8 cellular contexts compared by ENCODE assay signal in the genomic region with DNA sequence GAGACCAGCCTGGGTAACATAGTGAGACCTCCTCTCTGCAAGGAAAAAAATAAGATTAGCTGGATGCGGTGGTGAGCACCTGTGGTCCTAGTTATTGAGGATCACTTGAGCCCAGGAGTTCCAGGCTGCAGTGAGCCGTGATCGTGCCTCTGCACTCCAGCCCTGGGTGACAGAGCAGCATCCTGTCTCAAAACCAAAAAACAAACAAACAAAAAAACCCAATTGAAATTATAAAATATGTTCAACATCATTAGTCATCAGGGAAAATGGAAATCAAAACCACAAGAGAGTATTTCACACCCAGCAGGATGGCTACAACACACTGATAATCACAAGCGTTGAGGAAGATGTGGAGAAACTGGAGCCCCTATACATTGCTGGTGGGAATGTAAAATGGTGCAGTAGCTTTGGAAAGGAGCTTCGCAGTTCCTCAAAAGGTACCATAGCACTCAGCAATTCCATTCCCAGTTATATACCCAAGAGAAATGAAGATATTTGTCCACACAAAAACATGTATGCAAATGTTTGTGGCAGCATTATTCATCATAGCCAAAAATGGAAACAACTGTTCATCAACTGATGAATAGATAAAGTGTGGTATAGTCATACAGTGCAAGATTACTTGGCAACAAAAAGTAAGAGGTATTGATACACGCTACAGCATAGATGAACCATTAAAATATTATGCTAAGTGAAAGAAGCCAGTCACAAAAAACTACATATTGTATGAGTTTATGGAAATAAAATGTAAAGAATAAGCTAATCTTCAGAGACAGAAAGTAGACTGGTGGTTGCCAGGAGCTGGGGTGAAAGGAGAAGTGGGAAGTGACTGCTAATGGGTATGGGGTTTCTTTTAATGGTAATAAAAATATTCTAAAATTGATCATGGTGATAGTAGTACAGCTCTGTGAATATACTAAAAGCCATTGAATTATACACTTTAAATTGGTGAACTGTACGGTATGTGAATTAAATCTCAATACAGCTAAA. TPM values are rescaled to one million over a fixed set of nuclear protein-coding genes. Genes with fewer than 3 reads are reported as not detected.
DNase-seq lines count a peak whose midpoint lies in the region; ATAC-seq and TF ChIP-seq lines count a peak whose summit lies in the region.

No MANE protein-coding gene starts in this region.

- H3K36me3 Mint-ChIP-seq in MCF 10A (ENCODE audit: insufficient read depth, unreplicated experiment) = peaks cover 5% of the 10 kb centered on the region
- peaks cover 53% of the 10 kb centered on the region for H3K36me3 Mint-ChIP-seq in activated CD8-positive, alpha-beta T cell treated with anti-CD3 and anti-CD28 coated beads, Interleukin-2, amount 10 ng/mL, durations not matched to agents 7 days and 5 days (ENCODE audit: low read depth)
- H3K36me3 Mint-ChIP-seq in stimulated activated naive CD8-positive, alpha-beta T cell treated with anti-CD3 and anti-CD28 coated beads, Interleukin-15, Interleukin-2, amounts not matched to agents 100 ng/mL and 50 ng/mL, for 24 hours (ENCODE audit: low read depth) = no peaks in the 10 kb centered on the region

- no peaks in the 10 kb centered on the region for H3K9me3 ChIP-seq in breast epithelium

- H3K4me1 ChIP-seq in breast epithelium = no peaks in the 10 kb centered on the region

- DNase-seq in MCF 10A (ENCODE audit: unreplicated experiment) (no peak), breast epithelium (ENCODE audit: low spot score in 2 of 2) (no peak), NCI-H1417 treated with DMSO at 0.1 percent for 48 hours (lab: John Stamatoyannopoulos, UW) (no peak), posterior cingulate gyrus (no peak), caudate nucleus (lab: John Stamatoyannopoulos, UW) (no peak)
- DNase-seq in activated CD8-positive, alpha-beta T cell treated with anti-CD3 and anti-CD28 coated beads, Interleukin-2, amount 10 ng/mL, durations not matched to agents 7 days and 5 days = no peak

- no peaks in the 10 kb centered on the region for H3K27me3 Mint-ChIP-seq in MCF 10A (ENCODE audit: insufficient read depth, unreplicated experiment)
- H3K27me3 Mint-ChIP-seq in activated CD8-positive, alpha-beta T cell treated with anti-CD3 and anti-CD28 coated beads, Interleukin-2, amount 10 ng/mL, durations not matched to agents 7 days and 5 days (ENCODE audit: low read depth) = no peaks in the 10 kb centered on the region
- no peaks in the 10 kb centered on the region for H3K27me3 Mint-ChIP-seq in stimulated activated naive CD8-positive, alpha-beta T cell treated with anti-CD3 and anti-CD28 coated beads, Interleukin-15, Interleukin-2, amounts not matched to agents 100 ng/mL and 50 ng/mL, for 24 hours

- H3K27ac Mint-ChIP-seq in MCF 10A (ENCODE audit: low read depth, unreplicated experiment) = no peak overlapping the region
- H3K27ac Mint-ChIP-seq in activated CD8-positive, alpha-beta T cell treated with anti-CD3 and anti-CD28 coated beads, Interleukin-2, amount 10 ng/mL, durations not matched to agents 7 days and 5 days = peak overlapping the region; percentile 73
- H3K27ac Mint-ChIP-seq in stimulated activated naive CD8-positive, alpha-beta T cell treated with anti-CD3 and anti-CD28 coated beads, Interleukin-15, Interleukin-2, amounts not matched to agents 100 ng/mL and 50 ng/mL, for 24 hours = peak overlapping the region; percentile 96

- no peak overlapping the region for H3K4me3 Mint-ChIP-seq in MCF 10A (ENCODE audit: unreplicated experiment)
- peak overlapping the region; percentile 24 for H3K4me3 Mint-ChIP-seq in activated CD8-positive, alpha-beta T cell treated with anti-CD3 and anti-CD28 coated beads, Interleukin-2, amount 10 ng/mL, durations not matched to agents 7 days and 5 days
- H3K4me3 Mint-ChIP-seq in stimulated activated naive CD8-positive, alpha-beta T cell treated with anti-CD3 and anti-CD28 coated beads, Interleukin-15, Interleukin-2, amounts not matched to agents 100 ng/mL and 50 ng/mL, for 24 hours = peak overlapping the region; percentile 45

- H3K9me3 Mint-ChIP-seq in MCF 10A (ENCODE audit: unreplicated experiment) = no peaks in the 10 kb centered on the region
- H3K9me3 Mint-ChIP-seq in activated CD8-positive, alpha-beta T cell treated with anti-CD3 and anti-CD28 coated beads, Interleukin-2, amount 10 ng/mL, durations not matched to agents 7 days and 5 days (ENCODE audit: insufficient read depth) = peaks cover 12% of the 10 kb centered on the region
- H3K9me3 Mint-ChIP-seq in stimulated activated naive CD8-positive, alpha-beta T cell treated with anti-CD3 and anti-CD28 coated beads, Interleukin-15, Interleukin-2, amounts not matched to agents 100 ng/mL and 50 ng/mL, for 24 hours = peaks cover 4% of the 10 kb centered on the region

- intact Hi-C loops in MCF 10A (cut with micrococcal nuclease) = no loop called here
- intact Hi-C loops in breast epithelium (cut with DNase I; ENCODE audit: low total_unique reads) = no loop called here
- intact Hi-C loops in posterior cingulate gyrus (cut with DNase I) = no loop called here

- ATAC-seq in HG03457 (IDR thresholded peaks at IDR 0.05; ENCODE audit: unreplicated experiment) = peak; percentile 86
- ATAC-seq in activated CD8-positive, alpha-beta T cell treated with anti-CD3 and anti-CD28 coated beads, Interleukin-2, amount 10 ng/mL, durations not matched to agents 7 days and 5 days = peak; percentile 91

- H3K27ac ChIP-seq in breast epithelium (no peak overlapping the region), caudate nucleus (ENCODE audit: low read depth, low read length) (no peak overlapping the region)

- H3K4me1 Mint-ChIP-seq in MCF 10A (ENCODE audit: insufficient read depth, unreplicated experiment) = peaks cover 13% of the 10 kb centered on the region
- H3K4me1 Mint-ChIP-seq in activated CD8-positive, alpha-beta T cell treated with anti-CD3 and anti-CD28 coated beads, Interleukin-2, amount 10 ng/mL, durations not matched to agents 7 days and 5 days (ENCODE audit: low read depth) = peaks cover 20% of the 10 kb centered on the region
- H3K4me1 Mint-ChIP-seq in stimulated activated naive CD8-positive, alpha-beta T cell treated with anti-CD3 and anti-CD28 coated beads, Interleukin-15, Interleukin-2, amounts not matched to agents 100 ng/mL and 50 ng/mL, for 24 hours (ENCODE audit: low read depth) = peaks cover 59% of the 10 kb centered on the region

- TSS peak; percentile 99 for BruUV-seq in MCF 10A (replicated peaks; lab: Mats Ljungman, UMichigan)

- CTCF ChIA-PET in MCF 10A (lab: Yijun Ruan, JAX) = no interaction called here
- CTCF ChIA-PET in activated CD8-positive, alpha-beta T cell treated with anti-CD3 and anti-CD28 coated beads, Interleukin-2, amount 10 ng/mL, durations not matched to agents 7 days and 5 days (lab: Charles Lee) = interaction anchor here (0.8 to 5.6 kb wide), 7 partner anchors 17 to 119 kb away, joined by 3 to 40 read pairs (median 3); a partner anchor contains a TSS

- H3K4me3 ChIP-seq in breast epithelium = no peak overlapping the region

- no peak for TF ChIP-seq CTCF in MCF 10A (IDR thresholded peaks at IDR 0.05; ENCODE audit: unreplicated experiment)
- no peak for TF ChIP-seq CTCF in breast epithelium (IDR thresholded peaks at IDR 0.05)

- POLR2A ChIA-PET in MCF 10A (lab: Yijun Ruan, JAX) = interaction anchor here (1.1 kb wide), 1 partner anchor 8 kb away, joined by 3 read pairs; no protein-coding TSS in a partner anchor
- POLR2A ChIA-PET in activated CD8-positive, alpha-beta T cell treated with anti-CD3 and anti-CD28 coated beads, Interleukin-2, amount 10 ng/mL, durations not matched to agents 7 days and 5 days (lab: Charles Lee) = interaction anchor here (1.3 to 1.7 kb wide), 5 partner anchors 26 to 41 kb away, joined by 3 to 5 read pairs (median 4); a partner anchor contains a TSS

- TF ChIP-seq POLR2A in breast epithelium (IDR thresholded peaks at IDR 0.05) = no peak

- no peaks in the 10 kb centered on the region for H3K36me3 ChIP-seq in breast epithelium

- H3K27me3 ChIP-seq in breast epithelium = no peaks in the 10 kb centered on the region

RNA-seq across cellular contexts. Expression of a gene that starts 38.7 kb away (rescaled TPM):
- total RNA-seq in MCF 10A (2022) (3.5 and 4.9 TPM in 2 replicates), breast epithelium (10 to 100 TPM; 13.8 to 70.5 (median 29.2) TPM)
- 100 to 1,000 TPM; 154 to 156 TPM for total RNA-seq in activated CD8-positive, alpha-beta T cell treated with anti-CD3 and anti-CD28 coated beads, Interleukin-2, amount 10 ng/mL, durations not matched to agents 7 days and 5 days
